2 cellular contexts compared by ENCODE assay signal in genomic region chr1:1401457-1402010, GRCh38.
TF ChIP-seq lines count a peak whose summit lies in the region.

No MANE protein-coding gene starts in this region.

TF ChIP-seq in A549, 52 proteins besides CTCF, POLR2A, EP300 and RAD21:
- no peak for TF ChIP-seq NFE2L2 (conservative IDR thresholded peaks at IDR 0.05; ENCODE audit: low read length)
- TF ChIP-seq ZFP36 (IDR thresholded peaks at IDR 0.05; ENCODE audit: borderline replicate concordance, partially characterized antibody), result no peak
- no peak for TF ChIP-seq HOXB13 (CRISPR knock-in tag; IDR thresholded peaks at IDR 0.05; ENCODE audit: low read depth)
- TF ChIP-seq EHF (CRISPR knock-in tag; IDR thresholded peaks at IDR 0.05), result no peak
- no peak for TF ChIP-seq PHF8 (IDR thresholded peaks at IDR 0.05; ENCODE audit: borderline replicate concordance, low read depth)
- TF ChIP-seq HOXB5 (CRISPR knock-in tag; IDR thresholded peaks at IDR 0.05), result no peak
- TF ChIP-seq RNF2 (IDR thresholded peaks at IDR 0.05; ENCODE audit: borderline replicate concordance, low read depth), result no peak
- TF ChIP-seq ATOH8 (CRISPR knock-in tag; IDR thresholded peaks at IDR 0.05; ENCODE audit: low read depth), result no peak
- TF ChIP-seq JUN (IDR thresholded peaks at IDR 0.05), result no peak
- no peak for TF ChIP-seq HMGXB4 (CRISPR knock-in tag; IDR thresholded peaks at IDR 0.05; ENCODE audit: borderline replicate concordance)
- TF ChIP-seq BHLHE40 (IDR thresholded peaks at IDR 0.05; ENCODE audit: low read depth, low read length), result no peak
- no peak for TF ChIP-seq NR3C1 (IDR thresholded peaks at IDR 0.05)
- no peak for TF ChIP-seq ZSCAN20 (CRISPR knock-in tag; IDR thresholded peaks at IDR 0.05)
- no peak for TF ChIP-seq MAX (IDR thresholded peaks at IDR 0.05)

TF ChIP-seq in HepG2, 621 proteins besides CTCF, POLR2A, EP300 and RAD21:
- TF ChIP-seq MAFG (CRISPR knock-in tag; IDR thresholded peaks at IDR 0.05) (no peak), SAFB2 (CRISPR knock-in tag; IDR thresholded peaks at IDR 0.05; ENCODE audit: borderline replicate concordance, low read depth) (0 out of 2 replicates have a peak, but pooled peaks have one; percentile 12), ZSCAN29 (CRISPR knock-in tag; conservative IDR thresholded peaks at IDR 0.05) (0 out of 2 replicates have a peak, but pooled peaks have one; percentile 5), RBFOX2 (IDR thresholded peaks at IDR 0.05; ENCODE audit: low read depth, low read length) (0 out of 2 replicates have a peak, but pooled peaks have one; percentile 27), RBM22 (optimal IDR thresholded peaks at IDR 0.05; ENCODE audit: low read length) (peak; percentile 10), ZNF234 (CRISPR knock-in tag; conservative IDR thresholded peaks at IDR 0.05) (no peak), ZNF235 (CRISPR knock-in tag; IDR thresholded peaks at IDR 0.05; ENCODE audit: borderline replicate concordance) (0 out of 2 replicates have a peak, but pooled peaks have one; percentile 26), ELF4 (CRISPR knock-in tag; IDR thresholded peaks at IDR 0.05; ENCODE audit: borderline replicate concordance) (no peak), ARNT2 (CRISPR knock-in tag; IDR thresholded peaks at IDR 0.05; ENCODE audit: low read depth) (0 out of 2 replicates have a peak, but pooled peaks have one; percentile 30), SMYD3 (CRISPR knock-in tag; IDR thresholded peaks at IDR 0.05) (0 out of 2 replicates have a peak, but pooled peaks have one; percentile 64)
